16 cellular contexts compared by ENCODE assay signal in the genomic region with DNA sequence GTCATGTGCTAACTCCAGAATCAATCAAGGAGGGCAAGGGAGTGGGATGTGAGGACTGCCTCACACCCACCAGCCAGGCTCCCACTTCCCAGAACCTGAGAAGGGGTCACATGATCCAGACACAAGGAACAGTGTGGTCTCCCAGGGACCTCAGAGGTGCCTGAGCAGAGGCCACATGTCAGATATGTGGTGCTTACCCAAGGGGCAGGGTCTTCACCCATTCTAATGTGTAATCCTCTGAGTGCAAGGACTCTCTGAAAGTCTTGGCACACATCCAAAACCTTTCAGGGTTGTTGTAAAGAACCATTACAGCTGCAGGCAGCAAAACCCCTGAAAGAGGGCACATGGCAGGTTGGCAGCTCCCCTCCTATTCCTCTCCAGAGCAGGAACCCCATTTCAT.
"Had no signal": no experiment of that assay in that cellular context is flagged by ENCODE, and none has a peak within 500 bp of the region (broad histone marks: within the 10 kb centered on the region; RNA-seq: fewer than 3 reads in every experiment).

No MANE protein-coding gene starts in this region.

- H3K4me3 Mint-ChIP-seq: activated CD4-positive, alpha-beta memory T cell treated with anti-CD3 and anti-CD28 coated beads for 36 hours; activated naive CD8-positive, alpha-beta T cell treated with anti-CD3 and anti-CD28 coated beads for 36 hours; activated T-cell treated with anti-CD3 and anti-CD28 coated beads, Interleukin-2, amount 50 U/mL, for 72 hours; dendritic cell treated with granulocyte-macrophage colony-stimulating factor and Interleukin-4, amounts not matched to agents 40 ng/mL and 50 ng/mL, for 4 days; naive thymus-derived CD4-positive, alpha-beta T cell had no signal

- H3K27me3 Mint-ChIP-seq: activated CD4-positive, alpha-beta memory T cell treated with anti-CD3 and anti-CD28 coated beads for 36 hours had no signal

- H3K4me3 ChIP-seq: lower lobe of right lung, stomach, thoracic aorta had no signal

- H3K4me1 ChIP-seq: lower lobe of right lung, stomach had no signal

- H3K9me3 ChIP-seq: lower lobe of right lung, neutrophil, stomach, thoracic aorta had no signal

- H3K27me3 ChIP-seq: brain microvascular endothelial cell, neutrophil, stomach had no signal

- H3K9me3 Mint-ChIP-seq: activated naive CD8-positive, alpha-beta T cell treated with anti-CD3 and anti-CD28 coated beads for 36 hours; dendritic cell treated with granulocyte-macrophage colony-stimulating factor and Interleukin-4, amounts not matched to agents 40 ng/mL and 50 ng/mL, for 4 days had no signal

- DNase-seq: activated CD4-positive, alpha-beta memory T cell treated with anti-CD3 and anti-CD28 coated beads for 36 hours; activated CD4-positive, CD25-positive, alpha-beta regulatory T cell treated with anti-CD3 and anti-CD28 coated beads, Interleukin-2, amount 50 U/mL, for 72 hours; activated gamma-delta T cell treated with Interleukin-2 at 50 U/mL for 16 hours; activated naive CD8-positive, alpha-beta T cell treated with anti-CD3 and anti-CD28 coated beads for 36 hours; activated T-cell treated with anti-CD3 and anti-CD28 coated beads, Interleukin-2, amount 50 U/mL, for 72 hours; brain microvascular endothelial cell; hypothalamus; left cardiac atrium; lower lobe of right lung; naive thymus-derived CD4-positive, alpha-beta T cell; posterior cingulate gyrus; small intestine; stomach had no signal

- ATAC-seq: activated T-cell treated with anti-CD3 and anti-CD28 coated beads, Interleukin-2, amount 50 U/mL, for 72 hours; left cardiac atrium; lower lobe of right lung; naive thymus-derived CD4-positive, alpha-beta T cell had no signal

- H3K27ac ChIP-seq: brain microvascular endothelial cell, lower lobe of right lung, neutrophil, stomach, thoracic aorta had no signal

- H3K36me3 ChIP-seq: brain microvascular endothelial cell, lower lobe of right lung, neutrophil, stomach, thoracic aorta had no signal

- H3K36me3 Mint-ChIP-seq: activated CD4-positive, alpha-beta memory T cell treated with anti-CD3 and anti-CD28 coated beads for 36 hours; activated naive CD8-positive, alpha-beta T cell treated with anti-CD3 and anti-CD28 coated beads for 36 hours had no signal

- H3K27ac Mint-ChIP-seq: activated CD4-positive, alpha-beta memory T cell treated with anti-CD3 and anti-CD28 coated beads for 36 hours; activated naive CD8-positive, alpha-beta T cell treated with anti-CD3 and anti-CD28 coated beads for 36 hours; activated T-cell treated with anti-CD3 and anti-CD28 coated beads, Interleukin-2, amount 50 U/mL, for 72 hours; dendritic cell treated with granulocyte-macrophage colony-stimulating factor and Interleukin-4, amounts not matched to agents 40 ng/mL and 50 ng/mL, for 4 days; naive thymus-derived CD4-positive, alpha-beta T cell had no signal
